ENCODE assay signal across 23 cellular contexts in genomic region chr2:120568975-120569268, GRCh38.
A peak's percentile ranks its signal among the peaks of the same experiment; 100 is the strongest.
DNase-seq lines count a peak whose midpoint lies in the region; TF ChIP-seq lines count a peak whose summit lies in the region.
"Had no signal": no experiment of that assay in that cellular context is flagged by ENCODE, and none has a peak within 500 bp of the region (broad histone marks: within the 10 kb centered on the region; RNA-seq: fewer than 3 reads in every experiment).

No MANE protein-coding gene starts in this region.

- intact Hi-C loops in thyroid gland (cut with DNase I): no loop called here

- H3K9ac ChIP-seq in BLaER1 treated with 17β-estradiol and CSF1 and Interleukin-3, amounts not matched to agents 10 nM and 100 nM: peak overlapping the region in 1 of 11 experiments; percentile 37; a peak in 3 of 22 replicates

- no peaks in the 10 kb centered on the region for H4K20me1 ChIP-seq in BLaER1 treated with 17β-estradiol and CSF1 and Interleukin-3, amounts not matched to agents 10 nM and 100 nM

- POLR2A ChIA-PET in HEK293 (lab: Yijun Ruan, JAX): no interaction called here

- no peak overlapping the region for H3K4me3 ChIP-seq in BLaER1 treated with 17β-estradiol and CSF1 and Interleukin-3, amounts not matched to agents 10 nM and 100 nM
- H3K4me3 ChIP-seq in HEK293 (ENCODE audit: low read depth, low read length): no peak overlapping the region
- H3K4me3 ChIP-seq in thyroid gland (replicated peaks in 1 of 3): no peak overlapping the region
- H3K4me3 ChIP-seq: A549, Peyer's patch had no signal

- DNase-seq in SK-MEL-5 (ENCODE audit: low read depth, low spot score): peak; percentile 49
- DNase-seq in thyroid gland: no peak
- DNase-seq in stimulated activated CD4-positive, alpha-beta T cell treated with anti-CD3 and anti-CD28 coated beads, Interleukin-4, amount 100 ng/mL, for 1 hour: no peak
- DNase-seq in HCEC 1CT: no peak
- no peak for DNase-seq in OCI-M1 (lab: John Stamatoyannopoulos, UW)
- DNase-seq: BE2C; Calu3; CD4-positive, alpha-beta T cell; DMS53; EL; GF-D8; IMR-90; MV-4-11; NCI-H187 treated with DMSO at 0.1 percent for 48 hours; NCI-H2107; NCI-H524; NCI-H82; T-cell had no signal

- H3K4me2 ChIP-seq in BLaER1 treated with 17β-estradiol and CSF1 and Interleukin-3, amounts not matched to agents 10 nM and 100 nM: peak overlapping the region in 9 of 11 experiments; percentile 31 to 83 (median 67); a peak in 18 of 22 replicates
- H3K4me2 ChIP-seq: A549 had no signal

- CTCF ChIA-PET in HEK293 (lab: Yijun Ruan, JAX): interaction anchor here (1.8 kb wide), 1 partner anchor 16 kb away, joined by 5 read pairs; no protein-coding TSS in a partner anchor

- peaks cover 0 to 54% (median 23%) of the 10 kb centered on the region in 10 experiments; a peak in 16 of 20 replicates for H3K4me1 ChIP-seq in BLaER1 treated with 17β-estradiol and CSF1 and Interleukin-3, amounts not matched to agents 10 nM and 100 nM
- no peaks in the 10 kb centered on the region for H3K4me1 ChIP-seq in HEK293 (ENCODE audit: control insufficient read depth, insufficient read depth, low read length)
- peaks cover 22 to 36% of the 10 kb centered on the region in 2 donors for H3K4me1 ChIP-seq in thyroid gland
- H3K4me1 ChIP-seq: BE2C had no signal

- 52 to 65% methylated on average over 2 to 3 of the region's 3 CpGs for WGBS in thyroid gland, 2 donors

- TF ChIP-seq CTCF in HEK293 (tag by site-specific recombination; IDR thresholded peaks at IDR 0.05) (no peak), thyroid gland (IDR thresholded peaks at IDR 0.05) (no peak)

- no peaks in the 10 kb centered on the region for H3K36me3 ChIP-seq in BLaER1 treated with 17β-estradiol and CSF1 and Interleukin-3, amounts not matched to agents 10 nM and 100 nM
- no peaks in the 10 kb centered on the region for H3K36me3 ChIP-seq in HEK293 (ENCODE audit: control insufficient read depth in 2 of 2, insufficient read depth in 1 of 2, low read length in 2 of 2)
- no peaks in the 10 kb centered on the region for H3K36me3 ChIP-seq in thyroid gland
- H3K36me3 ChIP-seq: BE2C, Peyer's patch had no signal

- H3K27me3 ChIP-seq in BLaER1 treated with 17β-estradiol and CSF1 and Interleukin-3, amounts not matched to agents 10 nM and 100 nM: no peaks in the 10 kb centered on the region
- no peaks in the 10 kb centered on the region for H3K27me3 ChIP-seq in thyroid gland
- H3K27me3 ChIP-seq: BE2C, Peyer's patch had no signal

- no peak for TF ChIP-seq POLR2A in thyroid gland (IDR thresholded peaks at IDR 0.05)

- no peaks in the 10 kb centered on the region for H3K9me3 ChIP-seq in BLaER1 treated with 17β-estradiol and CSF1 and Interleukin-3, amounts not matched to agents 10 nM and 100 nM (replicated peaks in 1 of 11)
- H3K9me3 ChIP-seq in HEK293 (ENCODE audit: control insufficient read depth, insufficient read depth, low read depth, low read length) (no peaks in the 10 kb centered on the region), thyroid gland (no peaks in the 10 kb centered on the region)
- H3K9me3 ChIP-seq: A549, BE2C, Peyer's patch had no signal

- no peak overlapping the region; a peak in 1 of 22 replicates for H3K27ac ChIP-seq in BLaER1 treated with 17β-estradiol and CSF1 and Interleukin-3, amounts not matched to agents 10 nM and 100 nM
- no peak overlapping the region for H3K27ac ChIP-seq in HEK293 (ENCODE audit: extremely low read depth, low read depth, low read length)
- H3K27ac ChIP-seq in thyroid gland: peak overlapping the region in 2 of 3 donors; percentile 4 to 12
- H3K27ac ChIP-seq: A549, HL-60, Peyer's patch had no signal

- in situ Hi-C loops in SK-MEL-5 (cut with HindIII; ENCODE audit: low pct_unique_long_range_greater_than_20kb, low sequenced_read_pairs): no loop called here

TF ChIP-seq in HEK293, 187 proteins besides CTCF, POLR2A, EP300 and RAD21:
- TF ChIP-seq GLIS2 (tag by site-specific recombination; IDR thresholded peaks at IDR 0.05): 0 out of 2 replicates have a peak, but pooled peaks have one; percentile 19
- TF ChIP-seq ZNF335 (tag by site-specific recombination; conservative IDR thresholded peaks at IDR 0.05): no peak
- peak; percentile 96 for TF ChIP-seq GLIS1 (tag by site-specific recombination; IDR thresholded peaks at IDR 0.05)
- TF ChIP-seq ZIC2 (tag by site-specific recombination; IDR thresholded peaks at IDR 0.05): peak; percentile 99
- TF ChIP-seq ZNF354C (tag by site-specific recombination; IDR thresholded peaks at IDR 0.05; ENCODE audit: borderline replicate concordance, low read depth): no peak

Comparison
In these comparisons a context has a peak if more than half of its experiments do, and no peak if none do; other contexts are left out.
1. H3K27ac ChIP-seq: peak in thyroid gland (2 of 3); none in BLaER1 treated with 17β-estradiol and CSF1 and Interleukin-3, amounts not matched to agents 10 nM and 100 nM (0 of 11) and HEK293 (single experiment).